Comparison of ENCODE assay signal across 32 cellular contexts in genomic region chr2:240506406-240507059, GRCh38. TPM values are rescaled to one million over a fixed set of nuclear protein-coding genes. Genes with fewer than 3 reads are reported as not detected.
DNase-seq lines count a peak whose midpoint lies in the region; ATAC-seq and TF ChIP-seq lines count a peak whose summit lies in the region.
"Had no signal": no experiment of that assay in that cellular context is flagged by ENCODE, and none has a peak within 500 bp of the region (broad histone marks: within the 10 kb centered on the region; RNA-seq: fewer than 3 reads in every experiment).

No MANE protein-coding gene starts in this region.

- H3K9ac ChIP-seq in endodermal cell (ENCODE audit: extremely low read depth, low read length, poor library complexity, severe bottlenecking), result no peak overlapping the region

- no peak overlapping the region for H3K27ac ChIP-seq in endodermal cell (ENCODE audit: low read depth, low read length)
- H3K27ac ChIP-seq: A549, adrenal gland, body of pancreas, neutrophil, tibial artery, VCaP had no signal

- H3K36me3 Mint-ChIP-seq in activated CD8-positive, alpha-beta T cell treated with anti-CD3 and anti-CD28 coated beads, Interleukin-2, amount 10 ng/mL, durations not matched to agents 7 days and 5 days (ENCODE audit: low read depth), result no peaks in the 10 kb centered on the region
- H3K36me3 Mint-ChIP-seq in activated CD8-positive, alpha-beta T cell treated with anti-CD3 and anti-CD28 coated beads for 36 hours (ENCODE audit: low read depth), result no peaks in the 10 kb centered on the region
- H3K36me3 Mint-ChIP-seq in endodermal cell (ENCODE audit: low read depth) (no peaks in the 10 kb centered on the region), glutamatergic neuron (ENCODE audit: unreplicated experiment) (no peaks in the 10 kb centered on the region)

- no peaks in the 10 kb centered on the region for H3K4me1 ChIP-seq in endodermal cell (ENCODE audit: control insufficient read depth, insufficient read depth, low read length)
- H3K4me1 ChIP-seq: A549, adrenal gland, body of pancreas, HAP-1, tibial artery had no signal

- H3K4me3 ChIP-seq in endodermal cell (ENCODE audit: low read length), result no peak overlapping the region
- H3K4me3 ChIP-seq: A549, adrenal gland, body of pancreas, HAP-1, tibial artery had no signal

- CTCF ChIA-PET in activated CD8-positive, alpha-beta T cell treated with anti-CD3 and anti-CD28 coated beads, Interleukin-2, amount 10 ng/mL, durations not matched to agents 7 days and 5 days (lab: Charles Lee), result no interaction called here
- CTCF ChIA-PET in activated CD8-positive, alpha-beta T cell treated with anti-CD3 and anti-CD28 coated beads for 36 hours (lab: Charles Lee), result interaction anchor here (1.9 kb wide), 1 partner anchor 10 kb away, joined by 6 read pairs; no protein-coding TSS in a partner anchor

- peak; percentile 12 for DNase-seq in activated CD8-positive, alpha-beta T cell treated with anti-CD3 and anti-CD28 coated beads, Interleukin-2, amount 10 ng/mL, durations not matched to agents 7 days and 5 days
- no peak for DNase-seq in activated CD8-positive, alpha-beta T cell treated with anti-CD3 and anti-CD28 coated beads for 36 hours
- DNase-seq in 8988T (peak; percentile 9), endodermal cell (peak; percentile 29), mucosa of gallbladder (ENCODE audit: low spot score) (peak; percentile 5), KG1 (lab: John Stamatoyannopoulos, UW) (no peak), glutamatergic neuron (no peak)
- no peak for DNase-seq in stimulated activated naive CD8-positive, alpha-beta T cell treated with anti-CD3 and anti-CD28 coated beads, Interleukin-15, Interleukin-2, amounts not matched to agents 100 U/mL and 50 U/mL, for 24 hours
- DNase-seq: activated CD4-positive, alpha-beta T cell treated with anti-CD3 and anti-CD28 coated beads, Interleukin-2, amount 50 U/mL, for 1 hour; activated naive CD4-positive, alpha-beta T cell; DMS53; effector CD8-positive, alpha-beta T cell; GDM1; IMR-90; naive B cell; NCI-H1048; NCI-H1694 treated with DMSO at 0.1 percent for 48 hours; NCI-H2171 treated with DMSO at 0.1 percent for 48 hours; NCI-H524; NK-92 treated with Interleukin-12 subunit alpha and Interleukin-12 subunit beta, amount 100 ng/mL, for 24 hours; SHP77 treated with DMSO at 0.1 percent for 48 hours; SW 1271; T-helper 9 cell; tibial artery had no signal

- no peaks in the 10 kb centered on the region for H3K9me3 Mint-ChIP-seq in activated CD8-positive, alpha-beta T cell treated with anti-CD3 and anti-CD28 coated beads, Interleukin-2, amount 10 ng/mL, durations not matched to agents 7 days and 5 days (ENCODE audit: insufficient read depth)
- H3K9me3 Mint-ChIP-seq in activated CD8-positive, alpha-beta T cell treated with anti-CD3 and anti-CD28 coated beads for 36 hours, result no peaks in the 10 kb centered on the region
- H3K9me3 Mint-ChIP-seq in endodermal cell (no peaks in the 10 kb centered on the region), glutamatergic neuron (ENCODE audit: unreplicated experiment) (peaks cover 1% of the 10 kb centered on the region)

- no peaks in the 10 kb centered on the region for H3K4me1 Mint-ChIP-seq in activated CD8-positive, alpha-beta T cell treated with anti-CD3 and anti-CD28 coated beads, Interleukin-2, amount 10 ng/mL, durations not matched to agents 7 days and 5 days (ENCODE audit: low read depth)
- H3K4me1 Mint-ChIP-seq in activated CD8-positive, alpha-beta T cell treated with anti-CD3 and anti-CD28 coated beads for 36 hours (ENCODE audit: low read depth), result no peaks in the 10 kb centered on the region
- H3K4me1 Mint-ChIP-seq in endodermal cell (no peaks in the 10 kb centered on the region), glutamatergic neuron (ENCODE audit: low read depth, unreplicated experiment) (no peaks in the 10 kb centered on the region)
- H3K4me1 Mint-ChIP-seq: B cell had no signal

- intact Hi-C loops in activated CD8-positive, alpha-beta T cell treated with anti-CD3 and anti-CD28 coated beads for 36 hours (cut with micrococcal nuclease), result no loop called here

- H3K27me3 ChIP-seq in endodermal cell (ENCODE audit: control insufficient read depth, insufficient read depth, low read length, poor library complexity, severe bottlenecking), result no peaks in the 10 kb centered on the region
- H3K27me3 ChIP-seq: adrenal gland, body of pancreas, neutrophil, tibial artery had no signal

- H3K9me3 ChIP-seq in endodermal cell (ENCODE audit: control insufficient read depth, low read length), result no peaks in the 10 kb centered on the region
- H3K9me3 ChIP-seq: A549, adrenal gland, body of pancreas, HAP-1, neutrophil, tibial artery had no signal

- no peaks in the 10 kb centered on the region for H3K27me3 Mint-ChIP-seq in activated CD8-positive, alpha-beta T cell treated with anti-CD3 and anti-CD28 coated beads, Interleukin-2, amount 10 ng/mL, durations not matched to agents 7 days and 5 days (ENCODE audit: low read depth)
- H3K27me3 Mint-ChIP-seq in activated CD8-positive, alpha-beta T cell treated with anti-CD3 and anti-CD28 coated beads for 36 hours, result no peaks in the 10 kb centered on the region
- H3K27me3 Mint-ChIP-seq in endodermal cell (ENCODE audit: insufficient read depth) (peaks cover 3% of the 10 kb centered on the region), glutamatergic neuron (ENCODE audit: unreplicated experiment) (peaks cover 8% of the 10 kb centered on the region)
- H3K27me3 Mint-ChIP-seq: B cell, naive B cell had no signal

- POLR2A ChIA-PET in activated CD8-positive, alpha-beta T cell treated with anti-CD3 and anti-CD28 coated beads, Interleukin-2, amount 10 ng/mL, durations not matched to agents 7 days and 5 days (lab: Charles Lee), result no interaction called here
- POLR2A ChIA-PET in activated CD8-positive, alpha-beta T cell treated with anti-CD3 and anti-CD28 coated beads for 36 hours (lab: Charles Lee), result no interaction called here

- H3K4me3 Mint-ChIP-seq in activated CD8-positive, alpha-beta T cell treated with anti-CD3 and anti-CD28 coated beads, Interleukin-2, amount 10 ng/mL, durations not matched to agents 7 days and 5 days, result no peak overlapping the region
- H3K4me3 Mint-ChIP-seq in activated CD8-positive, alpha-beta T cell treated with anti-CD3 and anti-CD28 coated beads for 36 hours, result no peak overlapping the region
- H3K4me3 Mint-ChIP-seq in endodermal cell (no peak overlapping the region), glutamatergic neuron (ENCODE audit: unreplicated experiment) (no peak overlapping the region)
- H3K4me3 Mint-ChIP-seq: B cell, naive B cell had no signal

- WGBS in endodermal cell (ENCODE audit: insufficient coverage in 1 of 2, insufficient read length in 1 of 2), 2 experiments, result 83 to 94% methylated on average over 9 to 17 of the region's 17 CpGs

- H3K27ac Mint-ChIP-seq in activated CD8-positive, alpha-beta T cell treated with anti-CD3 and anti-CD28 coated beads, Interleukin-2, amount 10 ng/mL, durations not matched to agents 7 days and 5 days, result no peak overlapping the region
- no peak overlapping the region for H3K27ac Mint-ChIP-seq in activated CD8-positive, alpha-beta T cell treated with anti-CD3 and anti-CD28 coated beads for 36 hours
- no peak overlapping the region for H3K27ac Mint-ChIP-seq in endodermal cell
- H3K27ac Mint-ChIP-seq in glutamatergic neuron (ENCODE audit: unreplicated experiment), result no peak overlapping the region
- H3K27ac Mint-ChIP-seq: B cell had no signal

- no peak for TF ChIP-seq CTCF in activated CD8-positive, alpha-beta T cell treated with anti-CD3 and anti-CD28 coated beads for 36 hours (IDR thresholded peaks at IDR 0.05)
- no peak for TF ChIP-seq CTCF in endodermal cell (conservative IDR thresholded peaks at IDR 0.05)
- no peak for TF ChIP-seq CTCF in glutamatergic neuron (IDR thresholded peaks at IDR 0.05; ENCODE audit: partially characterized antibody, unreplicated experiment)

- ATAC-seq in activated CD8-positive, alpha-beta T cell treated with anti-CD3 and anti-CD28 coated beads, Interleukin-2, amount 10 ng/mL, durations not matched to agents 7 days and 5 days, result no peak
- no peak for ATAC-seq in activated CD8-positive, alpha-beta T cell treated with anti-CD3 and anti-CD28 coated beads for 36 hours
- no peak for ATAC-seq in stimulated activated naive CD8-positive, alpha-beta T cell treated with anti-CD3 and anti-CD28 coated beads, Interleukin-15, Interleukin-2, amounts not matched to agents 100 U/mL and 50 U/mL, for 24 hours
- ATAC-seq: A549, body of pancreas, Panc1 had no signal

- H3K36me3 ChIP-seq in endodermal cell (ENCODE audit: control insufficient read depth, insufficient read depth, low read length), result no peaks in the 10 kb centered on the region
- H3K36me3 ChIP-seq: adrenal gland, HAP-1 had no signal

RNA-seq across cellular contexts. Expression of gene ANKMY1, which starts 51.3 kb away (rescaled TPM):
- 10 to 100 TPM; 27.9 to 33.3 TPM for total RNA-seq in activated CD8-positive, alpha-beta T cell treated with anti-CD3 and anti-CD28 coated beads, Interleukin-2, amount 10 ng/mL, durations not matched to agents 7 days and 5 days
- total RNA-seq in activated CD8-positive, alpha-beta T cell treated with anti-CD3 and anti-CD28 coated beads for 36 hours, result 10 to 100 TPM; 14.5 to 18.6 TPM
- total RNA-seq in endodermal cell (10 to 100 TPM in 1 of 2 donors, 1 to 10 TPM in 1; 7.4 to 13.3 TPM), mucosa of gallbladder (25.6 TPM), glutamatergic neuron (ENCODE audit: unreplicated experiment) (9.0 TPM)
- polyA plus RNA-seq in endodermal cell (2013, experiment 1 of 2), result 6.2 TPM
- 4.8 TPM for polyA plus RNA-seq in endodermal cell (2013, experiment 2 of 2)

RNA-seq across cellular contexts. Expression of gene DUSP28, which starts 53.6 kb away (rescaled TPM):
- total RNA-seq in activated CD8-positive, alpha-beta T cell treated with anti-CD3 and anti-CD28 coated beads, Interleukin-2, amount 10 ng/mL, durations not matched to agents 7 days and 5 days, result 1 to 10 TPM; 6.8 to 8.1 TPM
- total RNA-seq in activated CD8-positive, alpha-beta T cell treated with anti-CD3 and anti-CD28 coated beads for 36 hours, result 1 to 10 TPM; 4.5 to 6.2 TPM
- 1 to 10 TPM; 1.4 to 2.8 TPM for total RNA-seq in endodermal cell
- 8.9 TPM for polyA plus RNA-seq in endodermal cell (2013, experiment 1 of 2)
- 6.1 TPM for polyA plus RNA-seq in endodermal cell (2013, experiment 2 of 2)
- total RNA-seq in mucosa of gallbladder, result 4.0 TPM
- total RNA-seq in glutamatergic neuron (ENCODE audit: unreplicated experiment), result 2.8 TPM

Comparison
In these comparisons a context has a peak if more than half of its experiments do, and no peak if none do; other contexts are left out.
1. DNase-seq: peak in activated CD8-positive, alpha-beta T cell treated with anti-CD3 and anti-CD28 coated beads, Interleukin-2, amount 10 ng/mL, durations not matched to agents 7 days and 5 days (single experiment), 8988T (single experiment), endodermal cell (single experiment) and mucosa of gallbladder (single experiment); none in activated CD8-positive, alpha-beta T cell treated with anti-CD3 and anti-CD28 coated beads for 36 hours (single experiment), stimulated activated naive CD8-positive, alpha-beta T cell treated with anti-CD3 and anti-CD28 coated beads, Interleukin-15, Interleukin-2, amounts not matched to agents 100 U/mL and 50 U/mL, for 24 hours (single experiment), KG1 (single experiment) and glutamatergic neuron (single experiment).